15 cellular contexts compared by ENCODE assay signal in the genomic region with DNA sequence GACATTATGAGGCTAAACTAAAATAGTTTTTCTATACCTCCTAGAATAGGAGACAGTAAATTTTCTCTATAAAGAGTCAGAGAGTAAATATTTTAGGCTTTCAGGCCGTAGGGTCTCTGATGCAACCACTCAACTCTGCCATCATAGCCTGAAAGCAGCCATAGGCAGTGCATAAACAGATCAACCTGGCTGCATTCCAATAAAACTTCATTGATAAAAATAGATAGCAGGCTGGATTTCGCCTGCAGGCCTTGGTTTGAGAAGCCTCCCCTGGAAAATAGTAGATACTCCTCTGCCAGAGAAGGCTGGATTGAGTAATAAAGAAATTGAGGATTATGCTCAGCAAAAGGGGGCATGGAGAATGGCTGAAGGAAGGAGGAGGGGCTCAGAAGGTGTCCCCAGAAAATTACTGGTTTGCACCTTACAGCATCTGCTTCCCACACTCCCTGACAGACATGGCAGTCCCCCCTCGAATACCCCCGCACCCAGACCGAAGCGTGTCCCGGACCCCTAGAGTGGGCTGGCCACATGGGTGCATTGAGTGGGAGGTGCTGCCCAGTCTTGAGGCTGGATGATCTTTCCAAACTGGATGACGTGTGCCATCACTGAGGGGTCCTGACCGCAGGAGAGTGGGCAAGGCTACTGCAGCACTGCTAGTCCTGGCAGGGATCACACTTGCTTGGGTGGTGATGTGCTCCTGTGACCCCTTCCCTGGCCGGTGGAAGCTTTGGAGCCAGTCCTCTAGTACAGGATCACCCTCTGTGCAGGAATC.
"Had no signal": no experiment of that assay in that cellular context is flagged by ENCODE, and none has a peak within 500 bp of the region (broad histone marks: within the 10 kb centered on the region; RNA-seq: fewer than 3 reads in every experiment).

No MANE protein-coding gene starts in this region.

- H3K36me3 Mint-ChIP-seq: activated naive CD4-positive, alpha-beta T cell treated with anti-CD3 and anti-CD28 coated beads, Interleukin-2, amount 50 U/mL, for 72 hours; immature natural killer cell; naive thymus-derived CD8-positive, alpha-beta T cell had no signal

- H3K27ac ChIP-seq: ascending aorta, esophagus muscularis mucosa, skin epidermis, tibial artery, VCaP had no signal

- H3K27me3 ChIP-seq: ascending aorta, esophagus muscularis mucosa, tibial artery had no signal

- H3K9me3 Mint-ChIP-seq: activated CD4-positive, alpha-beta T cell treated with anti-CD3 and anti-CD28 coated beads, Interleukin-2, amount 10 ng/mL, durations not matched to agents 24 days and 14 days; activated naive CD4-positive, alpha-beta T cell treated with anti-CD3 and anti-CD28 coated beads, Interleukin-2, amount 50 U/mL, for 72 hours; activated T-helper 2 cell treated with anti-CD3 and anti-CD28 coated beads, Interferon-gamma antibody, Interleukin-2, Interleukin-4, amounts not matched to agents 10 μg/mL and 5 μg/mL and 100 μg/mL, durations not matched to agents 14 hours and 24 hours and 36 hours had no signal

- H3K27me3 Mint-ChIP-seq: naive thymus-derived CD8-positive, alpha-beta T cell had no signal

- H3K27ac Mint-ChIP-seq: activated CD4-positive, alpha-beta T cell treated with anti-CD3 and anti-CD28 coated beads, Interleukin-2, amount 10 ng/mL, durations not matched to agents 24 days and 14 days; activated naive CD4-positive, alpha-beta T cell treated with anti-CD3 and anti-CD28 coated beads, Interleukin-2, amount 50 U/mL, for 72 hours; activated T-helper 2 cell treated with anti-CD3 and anti-CD28 coated beads, Interferon-gamma antibody, Interleukin-2, Interleukin-4, amounts not matched to agents 10 μg/mL and 5 μg/mL and 100 μg/mL, durations not matched to agents 14 hours and 24 hours and 36 hours; immature natural killer cell; naive thymus-derived CD8-positive, alpha-beta T cell had no signal

- H3K36me3 ChIP-seq: ascending aorta, esophagus muscularis mucosa, tibial artery had no signal

- H3K4me1 ChIP-seq: ascending aorta, tibial artery had no signal

- H3K9me3 ChIP-seq: ascending aorta, esophagus muscularis mucosa, mucosa of descending colon, tibial artery had no signal

- H3K4me1 Mint-ChIP-seq: activated CD4-positive, alpha-beta T cell treated with anti-CD3 and anti-CD28 coated beads, Interleukin-2, amount 10 ng/mL, durations not matched to agents 24 days and 14 days; immature natural killer cell had no signal

- FAIRE-seq: bronchial epithelial cell had no signal

- H3K4me3 ChIP-seq: ascending aorta, esophagus muscularis mucosa, mucosa of descending colon, skin epidermis, tibial artery had no signal

- H3K4me3 Mint-ChIP-seq: activated CD4-positive, alpha-beta T cell treated with anti-CD3 and anti-CD28 coated beads, Interleukin-2, amount 10 ng/mL, durations not matched to agents 24 days and 14 days; immature natural killer cell; naive thymus-derived CD8-positive, alpha-beta T cell had no signal

- ATAC-seq: activated naive CD4-positive, alpha-beta T cell treated with anti-CD3 and anti-CD28 coated beads, Interleukin-2, amount 50 U/mL, for 72 hours; mucosa of descending colon; naive thymus-derived CD8-positive, alpha-beta T cell had no signal

- DNase-seq: activated CD4-positive, alpha-beta T cell treated with anti-CD3 and anti-CD28 coated beads, Interleukin-2, amount 10 ng/mL, durations not matched to agents 24 days and 14 days; activated CD8-positive, alpha-beta memory T cell treated with anti-CD3 and anti-CD28 coated beads for 24 hours; foreskin fibroblast; glutamatergic neuron; immature natural killer cell; mucosa of descending colon had no signal
